ENCODE assay signal across 8 cellular contexts in genomic region chr17:82228842-82229685, GRCh38. TPM values are rescaled to one million over a fixed set of nuclear protein-coding genes. Genes with fewer than 3 reads are reported as not detected.
DNase-seq lines count a peak whose midpoint lies in the region; FAIRE-seq and TF ChIP-seq lines count a peak whose summit lies in the region.

TSS of gene SLC16A3 (plus strand) at chr17:82229042. CDS start at chr17:82236009, 6,967 bp downstream.

- DNase-seq in GM19239 (ENCODE audit: insufficient read length, low spot score) (peak; percentile 98), HT1080 (ENCODE audit: low read depth) (peak; percentile 58), mammary epithelial cell (peak; percentile 67), iris pigment epithelial cell (ENCODE audit: low read depth) (peak; percentile 77), NCI-H524 treated with DMSO at 0.1 percent for 48 hours (lab: John Stamatoyannopoulos, UW) (no peak)
- DNase-seq in stimulated activated CD4-positive, alpha-beta T cell treated with anti-CD3 and anti-CD28 coated beads, Interleukin-1b, Interleukin-23, amount 100 ng/mL, for 4 hours (ENCODE audit: low read depth in 2 of 2): peak; percentile 52 to 63

- dilution Hi-C loops in mammary epithelial cell (cut with HindIII; ENCODE audit: low sequenced_read_pairs): no loop called here

- H3K4me2 ChIP-seq in BLaER1 treated with 17β-estradiol and CSF1 and Interleukin-3, amounts not matched to agents 10 nM and 100 nM: peak within 1 kb of the TSS; percentile 95 to 100 (median 99)
- H3K4me2 ChIP-seq in mammary epithelial cell (ENCODE audit: insufficient read depth, low read depth, low read length): peak within 1 kb of the TSS; percentile 97

- peaks cover 0 to 30% (median 0%) of the 10 kb centered on the region in 11 experiments; a peak in 6 of 22 replicates for H3K36me3 ChIP-seq in BLaER1 treated with 17β-estradiol and CSF1 and Interleukin-3, amounts not matched to agents 10 nM and 100 nM
- H3K36me3 ChIP-seq in mammary epithelial cell (ENCODE audit: insufficient read depth, low read length): no peaks in the 10 kb centered on the region

- BruUV-seq in mammary epithelial cell (replicated peaks; lab: Mats Ljungman, UMichigan): TSS peak; percentile 63

- intact Hi-C loops in T-helper 2 cell treated with Interferon-gamma antibody and Interleukin-4, amounts not matched to agents 100 ng/mL and 5 ng/mL, for 36 hours (cut with micrococcal nuclease): loop anchor here (5.0 kb wide), 1 partner anchor 197 kb away; the partner anchor contains the start of gene RAC3
- intact Hi-C loops in mammary epithelial cell (cut with micrococcal nuclease): no loop called here

- peak within 1 kb of the TSS; percentile 85 to 96 (median 90) for H3K9ac ChIP-seq in BLaER1 treated with 17β-estradiol and CSF1 and Interleukin-3, amounts not matched to agents 10 nM and 100 nM
- peak within 1 kb of the TSS; percentile 36 for H3K9ac ChIP-seq in mammary epithelial cell (ENCODE audit: insufficient read depth, low read length)

- peaks cover 0 to 21% (median 0%) of the 10 kb centered on the region in 11 experiments; a peak in 8 of 22 replicates for H3K27me3 ChIP-seq in BLaER1 treated with 17β-estradiol and CSF1 and Interleukin-3, amounts not matched to agents 10 nM and 100 nM
- no peaks in the 10 kb centered on the region for H3K27me3 ChIP-seq in mammary epithelial cell (ENCODE audit: insufficient read depth, low read length)

- peak within 1 kb of the TSS; percentile 64 for H2AFZ ChIP-seq in mammary epithelial cell (ENCODE audit: low read depth, low read length)

- H3K9me3 ChIP-seq in BLaER1 treated with 17β-estradiol and CSF1 and Interleukin-3, amounts not matched to agents 10 nM and 100 nM (replicated peaks in 1 of 11): no peaks in the 10 kb centered on the region
- no peaks in the 10 kb centered on the region for H3K9me3 ChIP-seq in mammary epithelial cell (replicated peaks; ENCODE audit: insufficient read depth, low read length)

- peaks cover 49% of the 10 kb centered on the region for H3K79me2 ChIP-seq in mammary epithelial cell (ENCODE audit: insufficient read depth, low read length)

- H3K4me3 ChIP-seq in BLaER1 treated with 17β-estradiol and CSF1 and Interleukin-3, amounts not matched to agents 10 nM and 100 nM: peak within 1 kb of the TSS; percentile 71 to 100 (median 96)
- H3K4me3 ChIP-seq in mammary epithelial cell (replicated peaks in 1 of 3; ENCODE audit: insufficient read depth in 1 of 3, low read depth in 2 of 3, low read length in 3 of 3): peak within 1 kb of the TSS; percentile 47 to 76 (median 75)

- peaks cover 42 to 72% (median 64%) of the 10 kb centered on the region in 10 experiments for H3K4me1 ChIP-seq in BLaER1 treated with 17β-estradiol and CSF1 and Interleukin-3, amounts not matched to agents 10 nM and 100 nM
- H3K4me1 ChIP-seq in mammary epithelial cell (ENCODE audit: insufficient read depth, low read length): peaks cover 40% of the 10 kb centered on the region

- H3K27ac ChIP-seq in BLaER1 treated with 17β-estradiol and CSF1 and Interleukin-3, amounts not matched to agents 10 nM and 100 nM: peak within 1 kb of the TSS; percentile 84 to 99 (median 95)
- H3K27ac ChIP-seq in mammary epithelial cell (ENCODE audit: insufficient read depth, low read depth, low read length): peak within 1 kb of the TSS; percentile 50

- CTCF ChIA-PET in mammary epithelial cell (lab: Charles Lee; ENCODE audit: low non-redundant PET): no interaction called here

- WGBS in mammary epithelial cell (ENCODE audit: low coverage, missing lambda C conversion rate): 0% methylated on average over 5 of the region's 104 CpGs

- FAIRE-seq in GM19239 (lab: Jason Lieb, UNC): peak; percentile 76

- H4K20me1 ChIP-seq in BLaER1 treated with 17β-estradiol and CSF1 and Interleukin-3, amounts not matched to agents 10 nM and 100 nM: peaks cover 17 to 52% (median 48%) of the 10 kb centered on the region in 11 experiments; a peak in 20 of 22 replicates
- H4K20me1 ChIP-seq in mammary epithelial cell (ENCODE audit: insufficient read depth, low read length): peaks cover 4% of the 10 kb centered on the region

- in situ Hi-C loops in mammary epithelial cell (cut with MboI; ENCODE audit: low sequenced_read_pairs in 2 of 2): no loop called here

- TF ChIP-seq CTCF in mammary epithelial cell (conservative IDR thresholded peaks at IDR 0.05 in 1 of 2, IDR thresholded peaks at IDR 0.05 in 1 of 2; ENCODE audit: extremely low read depth in 1 of 2, insufficient read depth in 1 of 2, low read depth in 1 of 2, low read length in 2 of 2): no peak

RNA-seq across cellular contexts. Expression of gene SLC16A3, which starts in this region (rescaled TPM):
- 344 and 355 TPM in 2 replicates for total RNA-seq in HT1080 (2014; rRNA removed; shearing (Covaris generic))
- 262 and 360 TPM in 2 replicates for polyA plus RNA-seq in HT1080 (2015; cell fraction: cytosol; rRNA removed)
- polyA plus RNA-seq in HT1080 (2015; cell fraction: nucleus; rRNA removed): 286 and 310 TPM in 2 replicates
- 109 and 115 TPM in 2 replicates for total RNA-seq in T-helper 2 cell treated with Interferon-gamma antibody and Interleukin-4, amounts not matched to agents 100 ng/mL and 5 ng/mL, for 36 hours
- 100 to 1,000 TPM; 180 to 212 TPM for total RNA-seq in mammary epithelial cell
- 118 TPM for polyA plus RNA-seq in mammary epithelial cell
- 42.3 TPM for polyA minus RNA-seq in mammary epithelial cell
